In the genomic region with DNA sequence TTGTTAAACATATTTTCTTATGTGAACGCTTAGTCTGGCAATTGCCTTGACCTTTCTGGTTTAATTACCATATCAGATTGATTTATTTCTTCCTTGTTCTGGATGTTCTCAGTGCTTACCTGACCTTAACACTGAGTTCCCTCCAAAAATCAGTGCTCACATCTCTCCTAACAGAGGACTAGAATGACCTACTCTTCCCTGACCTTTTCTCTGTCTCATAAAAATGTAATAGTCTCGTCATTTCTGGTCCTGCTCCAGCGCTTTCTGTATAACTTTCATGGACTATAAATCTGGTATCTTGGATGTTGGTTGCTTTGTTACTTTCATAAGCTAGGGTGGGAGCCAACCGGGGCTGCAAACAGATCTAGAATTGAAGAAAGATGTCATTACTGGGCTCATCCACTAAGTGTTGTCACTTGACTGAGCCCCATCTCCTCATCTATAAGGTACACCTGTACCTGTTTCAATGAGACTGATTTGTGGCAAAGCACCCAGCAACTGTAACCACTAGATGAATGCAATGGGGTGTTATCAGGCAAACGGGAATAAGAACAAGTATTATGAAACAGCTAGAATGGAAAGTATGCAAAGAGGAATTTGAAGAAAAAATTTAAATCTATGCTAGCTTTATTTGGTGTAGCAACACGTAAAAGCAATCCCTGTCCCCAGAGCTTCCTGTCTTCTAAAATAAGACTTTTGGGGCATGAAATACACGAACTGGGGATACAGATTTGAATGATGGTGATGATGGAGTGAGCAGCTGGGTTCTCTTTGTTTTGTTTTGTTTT, we compare ENCODE assay signal across 10 cellular contexts. TPM values are rescaled to one million over a fixed set of nuclear protein-coding genes. Genes with fewer than 3 reads are reported as not detected.
DNase-seq lines count a peak whose midpoint lies in the region; ATAC-seq, FAIRE-seq and TF ChIP-seq lines count a peak whose summit lies in the region.
"Had no signal": no experiment of that assay in that cellular context is flagged by ENCODE, and none has a peak within 500 bp of the region (broad histone marks: within the 10 kb centered on the region; RNA-seq: fewer than 3 reads in every experiment).

No MANE protein-coding gene starts in this region.

- peaks cover 21% of the 10 kb centered on the region for H3K79me1 ChIP-seq in H1 (ENCODE audit: low read depth, low read length)

- H3K23ac ChIP-seq in H1 (ENCODE audit: insufficient read length): no peak overlapping the region

- FAIRE-seq in H1 (lab: Jason Lieb, UNC): no peak
- FAIRE-seq: TTC549 had no signal

- H3K4me3 ChIP-seq in DND-41 (ENCODE audit: low read depth in 1 of 2, low read length in 2 of 2) (peak overlapping the region; percentile 46 to 84; a peak in 3 of 4 replicates), H1 (ENCODE audit: extremely low read depth in 1 of 4, insufficient read depth in 2 of 4, low read depth in 3 of 4, low read length in 4 of 4) (peak overlapping the region; percentile 77 to 96 (median 86); a peak in 7 of 8 replicates), mucosa of descending colon (no peak overlapping the region)

- CTCF ChIA-PET in H1 (lab: Charles Lee; ENCODE audit: partially characterized antibody): interaction anchor here (0.8 to 2.4 kb wide), 6 partner anchors 10 to 80 kb away, joined by 3 to 15 read pairs (median 3); no protein-coding TSS in a partner anchor

- peaks cover 77% of the 10 kb centered on the region for H3K4me1 ChIP-seq in DND-41 (ENCODE audit: insufficient read depth, low read length)
- H3K4me1 ChIP-seq in H1 (replicated peaks in 1 of 4; ENCODE audit: control insufficient read depth in 3 of 4, insufficient read depth in 4 of 4, low read length in 3 of 4): peaks cover 16 to 48% (median 32%) of the 10 kb centered on the region in 4 experiments
- peaks cover 9% of the 10 kb centered on the region for H3K4me1 ChIP-seq in mucosa of descending colon (ENCODE audit: low read depth)

- no peak overlapping the region for H2BK15ac ChIP-seq in H1 (ENCODE audit: low read length)

- H4K20me1 ChIP-seq in DND-41 (ENCODE audit: insufficient read depth, low read length): peaks cover 41% of the 10 kb centered on the region
- H4K20me1 ChIP-seq in H1 (replicated peaks in 1 of 2; ENCODE audit: control insufficient read depth in 1 of 2, insufficient read depth in 2 of 2, low read length in 2 of 2): peaks cover 19 to 35% of the 10 kb centered on the region in 2 experiments

- no peak overlapping the region for H2BK20ac ChIP-seq in H1 (ENCODE audit: low read length)

- no peaks in the 10 kb centered on the region for H3K9me3 Mint-ChIP-seq in osteocyte (ENCODE audit: unreplicated experiment)

- no peak overlapping the region for H4K5ac ChIP-seq in H1 (ENCODE audit: insufficient read length, low read depth, low read length)

- H2AK5ac ChIP-seq in H1 (ENCODE audit: low read depth, low read length): no peak overlapping the region

- no peak for TF ChIP-seq RAD21 in H1 (IDR thresholded peaks at IDR 0.05 in 1 of 2, conservative IDR thresholded peaks at IDR 0.05 in 1 of 2; ENCODE audit: low read depth in 2 of 2, low read length in 2 of 2)

- H3K18ac ChIP-seq in H1 (ENCODE audit: extremely low read depth, low read length): no peak overlapping the region

- H3K9ac ChIP-seq in DND-41 (ENCODE audit: low read depth, low read length): peak overlapping the region; percentile 90
- H3K9ac ChIP-seq in H1 (replicated peaks in 1 of 4; ENCODE audit: extremely low read depth in 1 of 4, low read depth in 3 of 4, low read length in 3 of 4): peak overlapping the region in 1 of 4 experiments; percentile 8; a peak in 1 of 7 replicates

- H3K36me3 Mint-ChIP-seq in osteocyte (ENCODE audit: unreplicated experiment): peaks cover 1% of the 10 kb centered on the region

- no peak for TF ChIP-seq POLR2A in H1 (IDR thresholded peaks at IDR 0.05; ENCODE audit: control extremely low read depth in 1 of 2, low read depth in 2 of 2, low read length in 2 of 2)

- no peak overlapping the region for H2BK5ac ChIP-seq in H1 (ENCODE audit: low read depth, low read length)

- no peaks in the 10 kb centered on the region for H3K27me3 Mint-ChIP-seq in osteocyte (ENCODE audit: unreplicated experiment)

- H3K27me3 ChIP-seq in DND-41 (ENCODE audit: insufficient read depth, low read length, poor library complexity): no peaks in the 10 kb centered on the region
- no peaks in the 10 kb centered on the region for H3K27me3 ChIP-seq in H1 (replicated peaks in 1 of 4; ENCODE audit: control insufficient read depth in 3 of 4, extremely low read depth in 1 of 4, insufficient read depth in 3 of 4, low read length in 3 of 4)

- H3K36me3 ChIP-seq in DND-41 (ENCODE audit: insufficient read depth, low read length) (peaks cover 57% of the 10 kb centered on the region), H1 (ENCODE audit: control insufficient read depth in 2 of 4, insufficient read depth in 4 of 4, low read length in 3 of 4) (peaks cover 0 to 4% (median 4%) of the 10 kb centered on the region in 4 experiments; a peak in 2 of 8 replicates), mucosa of descending colon (ENCODE audit: low read depth) (no peaks in the 10 kb centered on the region)

- POLR2A ChIA-PET in H1 (lab: Charles Lee; ENCODE audit: partially characterized antibody): interaction anchor here (1.2 to 9.9 kb wide), 8 partner anchors 8 to 48 kb away, joined by 3 to 210 read pairs (median 8); partner anchors contain the start of gene FADS1

- TF ChIP-seq CTCF in DND-41 (IDR thresholded peaks at IDR 0.05; ENCODE audit: borderline replicate concordance, extremely low read depth, low read length, poor library complexity, severe bottlenecking): no peak
- no peak for TF ChIP-seq CTCF in H1 (IDR thresholded peaks at IDR 0.05; ENCODE audit: control extremely low read depth in 1 of 3, insufficient read depth in 1 of 3, low read depth in 1 of 3, low read length in 3 of 3)
- TF ChIP-seq CTCF in osteocyte (IDR thresholded peaks at IDR 0.05): no peak
- TF ChIP-seq CTCF in mucosa of descending colon (IDR thresholded peaks at IDR 0.05): no peak

- ATAC-seq in DND-41 (ENCODE audit: insufficient read depth, low read depth): no peak
- ATAC-seq in GM18909 (IDR thresholded peaks at IDR 0.05; ENCODE audit: poor library complexity, unreplicated experiment): no peak
- no peak for ATAC-seq in mucosa of descending colon

- H3K23me2 ChIP-seq in H1 (ENCODE audit: low read depth, low read length): peaks cover 14% of the 10 kb centered on the region

- no peak overlapping the region for H3K14ac ChIP-seq in H1 (ENCODE audit: insufficient read length)

- no peak overlapping the region for H3K56ac ChIP-seq in H1 (replicated peaks; ENCODE audit: insufficient read length, low read depth, low read length)

- H3K9me3 ChIP-seq in DND-41 (ENCODE audit: insufficient read depth, low read length, severe bottlenecking) (no peaks in the 10 kb centered on the region), H1 (ENCODE audit: insufficient read depth in 2 of 2, low read depth in 1 of 2, low read length in 1 of 2) (no peaks in the 10 kb centered on the region), mucosa of descending colon (no peaks in the 10 kb centered on the region)

- H2AFZ ChIP-seq in DND-41 (ENCODE audit: low read depth, low read length) (no peak overlapping the region), H1 (ENCODE audit: low read length) (no peak overlapping the region)

- no peak overlapping the region for H2BK120ac ChIP-seq in H1 (replicated peaks; ENCODE audit: low read depth, low read length)

- H3K4me2 ChIP-seq in DND-41 (ENCODE audit: insufficient read depth, low read length): peak overlapping the region; percentile 81
- peak overlapping the region; percentile 96 to 98 for H3K4me2 ChIP-seq in H1 (ENCODE audit: insufficient read depth in 1 of 2, low read depth in 2 of 2, low read length in 2 of 2)

- H4K8ac ChIP-seq in H1 (ENCODE audit: extremely low read depth, insufficient read depth, low read length): no peak overlapping the region

- TF ChIP-seq EP300 in H1 (IDR thresholded peaks at IDR 0.05; ENCODE audit: borderline replicate concordance in 1 of 2, low read depth in 2 of 2, low read length in 2 of 2): no peak

- H3K27ac ChIP-seq in DND-41 (ENCODE audit: low read length) (peak overlapping the region; percentile 99), H1 (ENCODE audit: low read depth, low read length) (no peak overlapping the region)

- intact Hi-C loops in mucosa of descending colon (cut with DNase I, micrococcal nuclease): no loop called here

- H3K79me2 ChIP-seq in DND-41 (ENCODE audit: insufficient read depth, low read length) (peaks cover 84% of the 10 kb centered on the region), H1 (ENCODE audit: control insufficient read depth in 1 of 2, insufficient read depth in 2 of 2, low read length in 2 of 2) (peaks cover 29 to 68% of the 10 kb centered on the region in 2 experiments)

- no peak overlapping the region for H4K91ac ChIP-seq in H1 (replicated peaks; ENCODE audit: insufficient read length, low read length)

- DNase-seq in DND-41: no peak
- DNase-seq in MV-4-11 (lab: John Stamatoyannopoulos, UW): peak; percentile 49
- DNase-seq in H1 (ENCODE audit: low read depth in 1 of 2, low spot score in 2 of 2): no peak
- DNase-seq in osteocyte (ENCODE audit: extremely low spot score, unreplicated experiment): no peak
- no peak for DNase-seq in NCI-H510A (lab: John Stamatoyannopoulos, UW)
- DNase-seq in COLO668 (lab: John Stamatoyannopoulos, UW; ENCODE audit: unreplicated experiment): no peak
- DNase-seq in mucosa of descending colon: no peak
- DNase-seq: foreskin melanocyte had no signal

- H3K4me3 Mint-ChIP-seq in osteocyte (ENCODE audit: unreplicated experiment): peak overlapping the region; percentile 91

- peak overlapping the region; percentile 95 for H3K27ac Mint-ChIP-seq in osteocyte (ENCODE audit: unreplicated experiment)

- WGBS in H1 (ENCODE audit: extremely low coverage in 1 of 2, insufficient coverage in 1 of 2, insufficient read length in 1 of 2, insufficient replicate concordance in 2 of 2, low coverage in 1 of 2, low lambda C conversion rate in 2 of 2, missing lambda C conversion rate in 1 of 2), 2 experiments: 80% methylated on average over 7 of the region's 7 CpGs; no CpG with 5 or more reads in 1 of the 2 experiments

- no peak overlapping the region for H2BK12ac ChIP-seq in H1 (ENCODE audit: low read depth, low read length)

- no peak overlapping the region for H3K4ac ChIP-seq in H1 (replicated peaks; ENCODE audit: insufficient read length, low read depth, low read length)

- peaks cover 67% of the 10 kb centered on the region for H3K4me1 Mint-ChIP-seq in osteocyte (ENCODE audit: unreplicated experiment)

RNA-seq across cellular contexts. Expression of gene FADS2, which starts 2.4 kb away (rescaled TPM):
- 499 and 526 TPM in 2 replicates for total RNA-seq in H1 (2021; fragmentation: NEBNext Ultra II Directional; extraction: Animal tissue kit (Norgen Biotek cat#: 25700))
- polyA plus RNA-seq in H1 (2011; rRNA removed): 635 and 701 TPM in 2 replicates
- polyA plus RNA-seq in H1 (2011; cell fraction: cytosol; rRNA removed): 497 TPM
- 671 TPM for polyA plus RNA-seq in H1 (2011; cell fraction: nucleus; rRNA removed)
- 387 to 431 TPM (median 414 TPM) in 4 replicates for polyA plus RNA-seq in H1 (2012, experiment 1 of 2)
- 532 TPM for polyA plus RNA-seq in H1 (2012, experiment 2 of 2)
- polyA plus RNA-seq in H1 (2013, experiment 1 of 2): 1,100 TPM
- polyA plus RNA-seq in H1 (2013, experiment 2 of 2): 1,238 TPM
- 977 and 989 TPM in 2 replicates for polyA minus RNA-seq in H1 (2011; rRNA and poly(A)+ RNA removed)
- 321 TPM for polyA minus RNA-seq in H1 (2011; cell fraction: cytosol; rRNA and poly(A)+ RNA removed)
- 205 TPM for polyA minus RNA-seq in H1 (2011; cell fraction: nucleus; rRNA and poly(A)+ RNA removed)
- total RNA-seq in osteocyte (193 and 207 TPM in 2 replicates), mucosa of descending colon (10 to 100 TPM in 1 of 3 donors, 1 to 10 TPM in 2; 2.5 to 29.3 (median 8.6) TPM)

RNA-seq across cellular contexts. Expression of gene FADS1, which starts 13.7 kb away (rescaled TPM):
- total RNA-seq in H1 (2021; fragmentation: NEBNext Ultra II Directional; extraction: Animal tissue kit (Norgen Biotek cat#: 25700)): 115 and 116 TPM in 2 replicates
- polyA plus RNA-seq in H1 (2011; rRNA removed): 141 and 160 TPM in 2 replicates
- 127 TPM for polyA plus RNA-seq in H1 (2011; cell fraction: cytosol; rRNA removed)
- 141 TPM for polyA plus RNA-seq in H1 (2011; cell fraction: nucleus; rRNA removed)
- 83.3 to 97.8 TPM (median 90.8 TPM) in 4 replicates for polyA plus RNA-seq in H1 (2012, experiment 1 of 2)
- 40.1 TPM for polyA plus RNA-seq in H1 (2012, experiment 2 of 2)
- 153 TPM for polyA plus RNA-seq in H1 (2013, experiment 1 of 2)
- 174 TPM for polyA plus RNA-seq in H1 (2013, experiment 2 of 2)
- polyA minus RNA-seq in H1 (2011; rRNA and poly(A)+ RNA removed): 251 and 278 TPM in 2 replicates
- polyA minus RNA-seq in H1 (2011; cell fraction: cytosol; rRNA and poly(A)+ RNA removed): 150 TPM
- 146 TPM for polyA minus RNA-seq in H1 (2011; cell fraction: nucleus; rRNA and poly(A)+ RNA removed)
- total RNA-seq in osteocyte: 73.1 and 76.0 TPM in 2 replicates
- 10 to 100 TPM in 1 of 3 donors, 1 to 10 TPM in 2; 2.8 to 17.3 (median 7.3) TPM for total RNA-seq in mucosa of descending colon

RNA-seq across cellular contexts. Expression of gene FEN1, which starts 37.8 kb away (rescaled TPM):
- 84.5 and 86.1 TPM in 2 replicates for total RNA-seq in H1 (2021; fragmentation: NEBNext Ultra II Directional; extraction: Animal tissue kit (Norgen Biotek cat#: 25700))
- 52.6 and 52.9 TPM in 2 replicates for polyA plus RNA-seq in H1 (2011; rRNA removed)
- 75.9 TPM for polyA plus RNA-seq in H1 (2011; cell fraction: cytosol; rRNA removed)
- 39.1 TPM for polyA plus RNA-seq in H1 (2011; cell fraction: nucleus; rRNA removed)
- polyA plus RNA-seq in H1 (2012, experiment 1 of 2): 91.9 to 107 TPM (median 97.9 TPM) in 4 replicates
- polyA plus RNA-seq in H1 (2012, experiment 2 of 2): 35.6 TPM
- 52.4 TPM for polyA plus RNA-seq in H1 (2013, experiment 1 of 2)
- polyA plus RNA-seq in H1 (2013, experiment 2 of 2): 55.2 TPM
- polyA minus RNA-seq in H1 (2011; rRNA and poly(A)+ RNA removed): 74.7 and 76.2 TPM in 2 replicates
- 43.7 TPM for polyA minus RNA-seq in H1 (2011; cell fraction: cytosol; rRNA and poly(A)+ RNA removed)
- 41.1 TPM for polyA minus RNA-seq in H1 (2011; cell fraction: nucleus; rRNA and poly(A)+ RNA removed)
- total RNA-seq in osteocyte (19.5 and 19.8 TPM in 2 replicates), mucosa of descending colon (10 to 100 TPM in 1 of 3 donors, 1 to 10 TPM in 2; 7.5 to 21.8 (median 8.1) TPM)

RNA-seq across cellular contexts. Expression of gene TMEM258, which starts 38.1 kb away (rescaled TPM):
- 186 and 191 TPM in 2 replicates for total RNA-seq in H1 (2021; fragmentation: NEBNext Ultra II Directional; extraction: Animal tissue kit (Norgen Biotek cat#: 25700))
- polyA plus RNA-seq in H1 (2011; rRNA removed): 622 and 759 TPM in 2 replicates
- polyA plus RNA-seq in H1 (2011; cell fraction: cytosol; rRNA removed): 508 TPM
- 357 TPM for polyA plus RNA-seq in H1 (2011; cell fraction: nucleus; rRNA removed)
- polyA plus RNA-seq in H1 (2012, experiment 1 of 2): 367 to 567 TPM (median 473 TPM) in 4 replicates
- polyA plus RNA-seq in H1 (2012, experiment 2 of 2): 392 TPM
- 338 TPM for polyA plus RNA-seq in H1 (2013, experiment 1 of 2)
- 352 TPM for polyA plus RNA-seq in H1 (2013, experiment 2 of 2)
- polyA minus RNA-seq in H1 (2011; rRNA and poly(A)+ RNA removed): 163 and 184 TPM in 2 replicates
- polyA minus RNA-seq in H1 (2011; cell fraction: cytosol; rRNA and poly(A)+ RNA removed): 130 TPM
- polyA minus RNA-seq in H1 (2011; cell fraction: nucleus; rRNA and poly(A)+ RNA removed): 123 TPM
- total RNA-seq in osteocyte: 137 and 149 TPM in 2 replicates
- total RNA-seq in mucosa of descending colon: 100 to 1,000 TPM in 1 of 3 donors, 10 to 100 TPM in 2; 56.1 to 107 (median 74.6) TPM
